In genomic region chr17:7315570-7316243, GRCh38 we compare ENCODE assay signal across 8 cellular contexts. TPM values are rescaled to one million over a fixed set of nuclear protein-coding genes. Genes with fewer than 3 reads are reported as not detected.
DNase-seq lines count a peak whose midpoint lies in the region; ATAC-seq and TF ChIP-seq lines count a peak whose summit lies in the region.

No MANE protein-coding gene starts in this region.

- H3K4me2 ChIP-seq in BLaER1, result peak overlapping the region; percentile 95

- ATAC-seq in GM18909 (IDR thresholded peaks at IDR 0.05; ENCODE audit: poor library complexity, unreplicated experiment) (no peak), GM18520 (IDR thresholded peaks at IDR 0.05; ENCODE audit: unreplicated experiment) (no peak), GM19455 (IDR thresholded peaks at IDR 0.05; ENCODE audit: unreplicated experiment) (no peak)

- intact Hi-C loops in colonic mucosa (cut with DNase I), result no loop called here

- peaks cover 83% of the 10 kb centered on the region for H3K36me3 ChIP-seq in BLaER1
- H3K36me3 ChIP-seq in colonic mucosa, result peaks cover 19% of the 10 kb centered on the region
- peaks cover 66% of the 10 kb centered on the region for H3K36me3 ChIP-seq in muscle layer of colon (ENCODE audit: insufficient read depth, low read length)

- no peaks in the 10 kb centered on the region for H3K27me3 ChIP-seq in BLaER1
- H3K27me3 ChIP-seq in colonic mucosa, result no peaks in the 10 kb centered on the region
- H3K27me3 ChIP-seq in muscle layer of colon (ENCODE audit: control insufficient read depth in 1 of 2, insufficient read depth in 2 of 2, low read length in 2 of 2), result no peaks in the 10 kb centered on the region

- peak overlapping the region; percentile 91 for H3K9ac ChIP-seq in BLaER1
- peak overlapping the region; percentile 83 to 92 for H3K9ac ChIP-seq in colonic mucosa (ENCODE audit: low read depth in 2 of 2, low read length in 2 of 2)
- H3K9ac ChIP-seq in muscle layer of colon (ENCODE audit: low read length), result peak overlapping the region; percentile 82

- H3K9me3 ChIP-seq in BLaER1 (no peaks in the 10 kb centered on the region), colonic mucosa (no peaks in the 10 kb centered on the region), muscle layer of colon (ENCODE audit: low read length) (no peaks in the 10 kb centered on the region)

- peak overlapping the region; percentile 91 for H3K27ac ChIP-seq in BLaER1
- peak overlapping the region; percentile 92 for H3K27ac ChIP-seq in colonic mucosa
- H3K27ac ChIP-seq in muscle layer of colon (ENCODE audit: low read depth, low read length), result peak overlapping the region; percentile 95

- H3K4me3 ChIP-seq in BLaER1, result peak overlapping the region; percentile 94
- peak overlapping the region; percentile 78 for H3K4me3 ChIP-seq in Jurkat, Clone E6-1 (ENCODE audit: low read length)
- H3K4me3 ChIP-seq in colonic mucosa, result peak overlapping the region; percentile 98
- H3K4me3 ChIP-seq in muscle layer of colon (ENCODE audit: low read depth in 1 of 2, low read length in 2 of 2), result peak overlapping the region; percentile 39 to 77

- no peak for DNase-seq in Jurkat, Clone E6-1 (ENCODE audit: low read depth, low spot score)
- no peak for DNase-seq in colonic mucosa
- no peak for DNase-seq in MV-4-11 (lab: John Stamatoyannopoulos, UW)

- peaks cover 41% of the 10 kb centered on the region for H3K4me1 ChIP-seq in BLaER1
- peaks cover 13% of the 10 kb centered on the region for H3K4me1 ChIP-seq in colonic mucosa
- H3K4me1 ChIP-seq in muscle layer of colon (ENCODE audit: insufficient read depth, low read length), result peaks cover 31% of the 10 kb centered on the region

- no peak for TF ChIP-seq CTCF in colonic mucosa (IDR thresholded peaks at IDR 0.05)

- peaks cover 43% of the 10 kb centered on the region for H4K20me1 ChIP-seq in BLaER1

RNA-seq across cellular contexts. Expression of gene GPS2, which starts 0.5 kb away (rescaled TPM):
- polyA plus RNA-seq in Jurkat, Clone E6-1 (2012; ENCODE audit: insufficient read depth, insufficient read length), result 157 TPM
- total RNA-seq in colonic mucosa, result 10 to 100 TPM; 53.8 to 85.7 TPM

RNA-seq across cellular contexts. Expression of gene EIF5A, which starts 8.3 kb away (rescaled TPM):
- polyA plus RNA-seq in Jurkat, Clone E6-1 (2012; ENCODE audit: insufficient read depth, insufficient read length), result 982 TPM
- 100 to 1,000 TPM; 367 to 917 TPM for total RNA-seq in colonic mucosa

RNA-seq across cellular contexts. Expression of gene NEURL4, which starts 13.4 kb away (rescaled TPM):
- polyA plus RNA-seq in Jurkat, Clone E6-1 (2012; ENCODE audit: insufficient read depth, insufficient read length), result 35.2 TPM
- total RNA-seq in colonic mucosa, result 10 to 100 TPM; 30.2 to 55.8 TPM

RNA-seq across cellular contexts. Expression of gene ACAP1, which starts 20.6 kb away (rescaled TPM):
- 226 TPM for polyA plus RNA-seq in Jurkat, Clone E6-1 (2012; ENCODE audit: insufficient read depth, insufficient read length)
- total RNA-seq in colonic mucosa, result 10 to 100 TPM in 1 of 2 donors, 1 to 10 TPM in 1; 7.4 to 12.1 TPM

RNA-seq across cellular contexts. Expression of gene YBX2, which starts 21.3 kb away (rescaled TPM):
- 34.9 TPM for polyA plus RNA-seq in Jurkat, Clone E6-1 (2012; ENCODE audit: insufficient read depth, insufficient read length)
- total RNA-seq in colonic mucosa, result 10 to 100 TPM; 22.1 to 40.4 TPM
